31 cellular contexts compared by ENCODE assay signal in genomic region chr9:112553256-112553826, GRCh38.
"Had no signal": no experiment of that assay in that cellular context is flagged by ENCODE, and none has a peak within 500 bp of the region (broad histone marks: within the 10 kb centered on the region; RNA-seq: fewer than 3 reads in every experiment).

No MANE protein-coding gene starts in this region.

- H3K27ac Mint-ChIP-seq: activated B cell treated with CpG ODN at 0.5 μM for 24 hours; activated CD8-positive, alpha-beta T cell treated with anti-CD3 and anti-CD28 coated beads for 36 hours; activated naive CD4-positive, alpha-beta T cell treated with anti-CD3 and anti-CD28 coated beads, Interleukin-2, amount 50 U/mL, for 24 hours; activated naive CD8-positive, alpha-beta T cell treated with anti-CD3 and anti-CD28 coated beads, Interleukin-2, amount 10 ng/mL, durations not matched to agents 7 days and 5 days; activated T-cell treated with anti-CD3 and anti-CD28 coated beads, Interleukin-2, amount 50 U/mL, for 24 hours; activated T-helper 2 cell treated with anti-CD3 and anti-CD28 coated beads, Interferon-gamma antibody, Interleukin-2, Interleukin-4, amounts not matched to agents 10 μg/mL and 5 μg/mL and 100 μg/mL, durations not matched to agents 14 hours and 24 hours and 36 hours had no signal

- ATAC-seq: activated CD8-positive, alpha-beta T cell treated with anti-CD3 and anti-CD28 coated beads for 36 hours; PC-3; SK-N-SH treated with all-trans-retinoic acid at 6 μM for 48 hours had no signal

- H3K27me3 Mint-ChIP-seq: activated B cell treated with CpG ODN at 0.5 μM for 24 hours; activated CD8-positive, alpha-beta T cell treated with anti-CD3 and anti-CD28 coated beads for 36 hours; activated naive CD4-positive, alpha-beta T cell treated with anti-CD3 and anti-CD28 coated beads, Interleukin-2, amount 50 U/mL, for 24 hours; activated naive CD8-positive, alpha-beta T cell treated with anti-CD3 and anti-CD28 coated beads, Interleukin-2, amount 10 ng/mL, durations not matched to agents 7 days and 5 days; activated T-cell treated with anti-CD3 and anti-CD28 coated beads, Interleukin-2, amount 50 U/mL, for 24 hours; central memory CD8-positive, alpha-beta T cell had no signal

- H3K4me1 Mint-ChIP-seq: central memory CD8-positive, alpha-beta T cell had no signal

- H3K4me3 Mint-ChIP-seq: activated B cell treated with CpG ODN at 0.5 μM for 24 hours; activated CD8-positive, alpha-beta T cell treated with anti-CD3 and anti-CD28 coated beads for 36 hours; activated naive CD4-positive, alpha-beta T cell treated with anti-CD3 and anti-CD28 coated beads, Interleukin-2, amount 50 U/mL, for 24 hours; activated naive CD8-positive, alpha-beta T cell treated with anti-CD3 and anti-CD28 coated beads, Interleukin-2, amount 10 ng/mL, durations not matched to agents 7 days and 5 days; activated T-cell treated with anti-CD3 and anti-CD28 coated beads, Interleukin-2, amount 50 U/mL, for 24 hours; central memory CD8-positive, alpha-beta T cell had no signal

- H3K9me3 Mint-ChIP-seq: activated B cell treated with CpG ODN at 0.5 μM for 24 hours; activated CD8-positive, alpha-beta T cell treated with anti-CD3 and anti-CD28 coated beads for 36 hours; activated naive CD4-positive, alpha-beta T cell treated with anti-CD3 and anti-CD28 coated beads, Interleukin-2, amount 50 U/mL, for 24 hours; activated naive CD8-positive, alpha-beta T cell treated with anti-CD3 and anti-CD28 coated beads, Interleukin-2, amount 10 ng/mL, durations not matched to agents 7 days and 5 days; activated T-cell treated with anti-CD3 and anti-CD28 coated beads, Interleukin-2, amount 50 U/mL, for 24 hours; activated T-helper 2 cell treated with anti-CD3 and anti-CD28 coated beads, Interferon-gamma antibody, Interleukin-2, Interleukin-4, amounts not matched to agents 10 μg/mL and 5 μg/mL and 100 μg/mL, durations not matched to agents 14 hours and 24 hours and 36 hours; central memory CD8-positive, alpha-beta T cell had no signal

- DNase-seq: activated B cell treated with CpG ODN at 0.5 μM for 24 hours; activated CD4-positive, alpha-beta T cell treated with anti-CD3 and anti-CD28 coated beads for 4 hours; activated CD4-positive, alpha-beta T cell treated with anti-CD3 and anti-CD28 coated beads, Interleukin-2, amount 50 U/mL, for 4 hours; activated CD4-positive, CD25-positive, alpha-beta regulatory T cell treated with anti-CD3 and anti-CD28 coated beads, Interleukin-2, amount 50 U/mL, for 72 hours; activated CD8-positive, alpha-beta T cell treated with anti-CD3 and anti-CD28 coated beads for 36 hours; activated gamma-delta T cell; activated naive CD4-positive, alpha-beta T cell treated with Interleukin-2 at 50 U/mL for 16 hours; activated naive CD8-positive, alpha-beta T cell treated with anti-CD3 and anti-CD28 coated beads, Interleukin-2, amount 10 ng/mL, durations not matched to agents 7 days and 5 days; activated T-cell treated with anti-CD3 and anti-CD28 coated beads, Interleukin-2, amount 50 U/mL, for 24 hours; anterior cingulate cortex; NCI-H1092 treated with DMSO at 0.1 percent for 48 hours; NCI-H1417; NCI-H146; NCI-H187; NCI-H2029 treated with DMSO at 0.1 percent for 48 hours; NCI-H2107; NCI-H2171; NCI-H510A; NCI-H526 treated with DMSO at 0.1 percent for 48 hours; NK-92 treated with Interleukin-12 subunit alpha and Interleukin-12 subunit beta, amount 100 ng/mL, for 24 hours; PC-3; Peyer's patch; RPMI8226; SIG-M5; T-helper 1 cell; T-helper 2 cell; T-helper 9 cell had no signal
